8 cellular contexts compared by ENCODE assay signal in genomic region chr7:151342102-151342646, GRCh38. TPM values are rescaled to one million over a fixed set of nuclear protein-coding genes. Genes with fewer than 3 reads are reported as not detected.
DNase-seq lines count a peak whose midpoint lies in the region; ATAC-seq, FAIRE-seq and TF ChIP-seq lines count a peak whose summit lies in the region.

No MANE protein-coding gene starts in this region.

- intact Hi-C loops in HepG2 (cut with micrococcal nuclease; ENCODE audit: unreplicated experiment), result no loop called here

- H3K27me3 Mint-ChIP-seq in activated naive CD8-positive, alpha-beta T cell treated with anti-CD3 and anti-CD28 coated beads, Interleukin-2, amount 50 U/mL, for 24 hours, result no peaks in the 10 kb centered on the region

- H3K4me3 Mint-ChIP-seq in activated naive CD8-positive, alpha-beta T cell treated with anti-CD3 and anti-CD28 coated beads, Interleukin-2, amount 50 U/mL, for 24 hours, result peak overlapping the region; percentile 86

- H3K4me3 ChIP-seq in BLaER1 (peak overlapping the region; percentile 92), HepG2 (replicated peaks in 1 of 3; ENCODE audit: insufficient read depth in 1 of 3, low read depth in 2 of 3, low read length in 3 of 3) (peak overlapping the region; percentile 70 to 99 (median 79)), tibial nerve (peak overlapping the region; percentile 49 to 85 (median 76))

- H3K4me2 ChIP-seq in BLaER1 (peak overlapping the region; percentile 69), HepG2 (ENCODE audit: low read depth, low read length) (peak overlapping the region; percentile 80)

- TF ChIP-seq EP300 in HepG2 (IDR thresholded peaks at IDR 0.05; ENCODE audit: low read depth in 2 of 2, low read length in 2 of 2) (no peak), HepG2 (CRISPR knock-in tag; IDR thresholded peaks at IDR 0.05; ENCODE audit: borderline replicate concordance) (no peak), tibial nerve (IDR thresholded peaks at IDR 0.05) (no peak)

- H3K4me1 ChIP-seq in BLaER1, result peaks cover 39% of the 10 kb centered on the region
- peaks cover 53% of the 10 kb centered on the region for H3K4me1 ChIP-seq in HepG2 (ENCODE audit: insufficient read depth, low read length)
- H3K4me1 ChIP-seq in tibial nerve, result peaks cover 0 to 49% (median 14%) of the 10 kb centered on the region in 4 donors

- H3K9me3 ChIP-seq in BLaER1, result no peaks in the 10 kb centered on the region
- H3K9me3 ChIP-seq in HepG2 (ENCODE audit: low read length), result no peaks in the 10 kb centered on the region
- H3K9me3 ChIP-seq in tibial nerve, result peaks cover 0 to 8% (median 0%) of the 10 kb centered on the region in 4 donors

- TF ChIP-seq POLR2A in HepG2 (IDR thresholded peaks at IDR 0.05; ENCODE audit: insufficient read depth in 1 of 2, low read depth in 2 of 2, low read length in 2 of 2) (no peak), tibial nerve (IDR thresholded peaks at IDR 0.05) (no peak)

- H3K36me3 ChIP-seq in BLaER1, result peaks cover 32% of the 10 kb centered on the region
- H3K36me3 ChIP-seq in HepG2 (replicated peaks in 1 of 2; ENCODE audit: control insufficient read depth in 1 of 2, insufficient read depth in 2 of 2, low read length in 2 of 2), result peaks cover 2 to 12% of the 10 kb centered on the region in 2 experiments; a peak in 4 of 5 replicates
- H3K36me3 ChIP-seq in tibial nerve, result peaks cover 0 to 25% (median 0%) of the 10 kb centered on the region in 3 donors

- BruUV-seq in HepG2 (replicated peaks; lab: Mats Ljungman, UMichigan), result TSS peak; percentile 79

- H2AFZ ChIP-seq in HepG2 (ENCODE audit: low read length), result no peak overlapping the region

- peaks cover 14% of the 10 kb centered on the region for H3K79me2 ChIP-seq in HepG2 (ENCODE audit: insufficient read depth, low read length)

- no peak for DNase-seq in activated naive CD8-positive, alpha-beta T cell treated with anti-CD3 and anti-CD28 coated beads, Interleukin-2, amount 50 U/mL, for 24 hours
- DNase-seq in HepG2 (ENCODE audit: low spot score), result no peak
- no peak for DNase-seq in tibial nerve (ENCODE audit: low spot score in 2 of 2)
- DNase-seq in left lobe of liver (ENCODE audit: low spot score), result no peak
- DNase-seq in mucosa of gallbladder (ENCODE audit: low spot score), result no peak

- peaks cover 23% of the 10 kb centered on the region for H3K36me3 Mint-ChIP-seq in activated naive CD8-positive, alpha-beta T cell treated with anti-CD3 and anti-CD28 coated beads, Interleukin-2, amount 50 U/mL, for 24 hours (ENCODE audit: low read depth)

- no peaks in the 10 kb centered on the region for H3K27me3 ChIP-seq in BLaER1
- no peaks in the 10 kb centered on the region for H3K27me3 ChIP-seq in HepG2 (ENCODE audit: control insufficient read depth in 1 of 2, insufficient read depth in 2 of 2, low read length in 2 of 2)
- no peaks in the 10 kb centered on the region for H3K27me3 ChIP-seq in tibial nerve

- no peak for TF ChIP-seq RAD21 in HepG2 (CRISPR knock-in tag; IDR thresholded peaks at IDR 0.05)

- TF ChIP-seq CTCF in HepG2 (CRISPR knock-in tag; IDR thresholded peaks at IDR 0.05), result no peak
- TF ChIP-seq CTCF in tibial nerve (IDR thresholded peaks at IDR 0.05), result no peak

- in situ Hi-C loops in HepG2 (cut with HindIII; ENCODE audit: extremely low pct_ligation_motif_present, low pct_unique_long_range_greater_than_20kb), result no loop called here

- peaks cover 6% of the 10 kb centered on the region for H3K9me3 Mint-ChIP-seq in activated naive CD8-positive, alpha-beta T cell treated with anti-CD3 and anti-CD28 coated beads, Interleukin-2, amount 50 U/mL, for 24 hours

- peaks cover 54% of the 10 kb centered on the region for H3K4me1 Mint-ChIP-seq in activated naive CD8-positive, alpha-beta T cell treated with anti-CD3 and anti-CD28 coated beads, Interleukin-2, amount 50 U/mL, for 24 hours

- FAIRE-seq in HepG2 (lab: Jason Lieb, UNC), result no peak

- peak overlapping the region; percentile 85 for H3K27ac Mint-ChIP-seq in activated naive CD8-positive, alpha-beta T cell treated with anti-CD3 and anti-CD28 coated beads, Interleukin-2, amount 50 U/mL, for 24 hours

- peak; percentile 47 for ATAC-seq in GM19372 (IDR thresholded peaks at IDR 0.05; ENCODE audit: low read depth, unreplicated experiment)
- ATAC-seq in HG03457 (IDR thresholded peaks at IDR 0.05; ENCODE audit: unreplicated experiment), result peak; percentile 44
- peak; percentile 55 for ATAC-seq in activated naive CD8-positive, alpha-beta T cell treated with anti-CD3 and anti-CD28 coated beads, Interleukin-2, amount 50 U/mL, for 24 hours
- no peak for ATAC-seq in HepG2
- ATAC-seq in left lobe of liver, result no peak

- H3K27ac ChIP-seq in BLaER1 (peak overlapping the region; percentile 68), HepG2 (ENCODE audit: extremely low read length, insufficient read depth, low read length) (peak overlapping the region; percentile 72), tibial nerve (peak overlapping the region; percentile 62 to 91 (median 88))

- POLR2A ChIA-PET in HepG2 (lab: Yijun Ruan, JAX), result interaction anchor here (0.9 to 3.0 kb wide), 4 partner anchors 8 to 314 kb away, joined by 3 to 11 read pairs (median 4); partner anchors contain the start of genes ABCB8 and ABCF2

- WGBS in HepG2 (ENCODE audit: low lambda C conversion rate), result 3% methylated on average over 11 of the region's 11 CpGs
- WGBS in tibial nerve, 2 donors, result 4 to 5% methylated on average over 11 of the region's 11 CpGs

- H4K20me1 ChIP-seq in BLaER1, result peaks cover 7% of the 10 kb centered on the region; the same call in 1 of the 2 replicates
- H4K20me1 ChIP-seq in HepG2 (ENCODE audit: insufficient read depth, low read length), result 0 out of 2 replicates have a peak, but pooled peaks cover 3% of the 10 kb centered on the region

- H3K9ac ChIP-seq in BLaER1, result peak overlapping the region; percentile 80
- H3K9ac ChIP-seq in HepG2 (ENCODE audit: insufficient read depth, low read depth, low read length), result peak overlapping the region; percentile 85

- CTCF ChIA-PET in HepG2 (lab: Yijun Ruan, JAX; ENCODE audit: low intra/inter-chr PET ratio, low total read pairs), result interaction anchor here (1.5 kb wide), 1 partner anchor 27 kb away, joined by 5 read pairs; no protein-coding TSS in a partner anchor

TF ChIP-seq in HepG2, 621 proteins besides CTCF, POLR2A, EP300 and RAD21:
- no peak for TF ChIP-seq HNRNPK (IDR thresholded peaks at IDR 0.05; ENCODE audit: low read depth, low read length, poor library complexity, severe bottlenecking)
- 0 out of 2 replicates have a peak, but pooled peaks have one; percentile 3 for TF ChIP-seq DMAP1 (CRISPR knock-in tag; IDR thresholded peaks at IDR 0.05)
- TF ChIP-seq ASH2L (IDR thresholded peaks at IDR 0.05; ENCODE audit: insufficient read length, low read depth, low read length), result peak; percentile 23

RNA-seq across cellular contexts. Expression of gene NUB1, which starts 0.6 kb away (rescaled TPM):
- total RNA-seq in HepG2 (2016; rRNA removed; fragmentation: Illumina TruSeq; extraction: Trizol), result 37.0 and 47.3 TPM in 2 replicates
- total RNA-seq in HepG2 (2016; cell fraction: cytosol; rRNA removed; fragmentation: Illumina TruSeq; extraction: Trizol; ENCODE audit: low read depth), result 4.7 and 6.0 TPM in 2 replicates
- total RNA-seq in HepG2 (2016; cell fraction: insoluble cytoplasmic fraction; rRNA removed; fragmentation: Illumina TruSeq; extraction: Trizol), result 35.2 and 42.6 TPM in 2 replicates
- 10.8 and 12.6 TPM in 2 replicates for total RNA-seq in HepG2 (2016; cell fraction: membrane; rRNA removed; fragmentation: Illumina TruSeq; extraction: Trizol)
- 18.9 and 20.1 TPM in 2 replicates for total RNA-seq in HepG2 (2016; cell fraction: nucleus; rRNA removed; fragmentation: Illumina TruSeq; extraction: Trizol)
- 26.0 and 27.1 TPM in 2 replicates for polyA plus RNA-seq in HepG2 (2011; rRNA removed)
- polyA plus RNA-seq in HepG2 (2011; cell fraction: cytosol; rRNA removed), result 19.1 and 22.8 TPM in 2 replicates
- 33.3 and 38.5 TPM in 2 replicates for polyA plus RNA-seq in HepG2 (2011; cell fraction: nucleus; rRNA removed)
- 42.2 and 43.6 TPM in 2 replicates for polyA plus RNA-seq in HepG2 (2012)
- polyA plus RNA-seq in HepG2 (2016; cell fraction: cytosol; fragmentation: Illumina TruSeq; extraction: Trizol; ENCODE audit: low read depth), result 2.7 and 3.1 TPM in 2 replicates
- 47.8 and 54.9 TPM in 2 replicates for polyA plus RNA-seq in HepG2 (2016; cell fraction: insoluble cytoplasmic fraction; fragmentation: Illumina TruSeq; extraction: Trizol; ENCODE audit: low read depth)
- 6.4 and 6.9 TPM in 2 replicates for polyA plus RNA-seq in HepG2 (2016; cell fraction: membrane; fragmentation: Illumina TruSeq; extraction: Trizol; ENCODE audit: low read depth)
- 27.0 and 28.5 TPM in 2 replicates for polyA plus RNA-seq in HepG2 (2016; cell fraction: nucleus; fragmentation: Illumina TruSeq; extraction: Trizol; ENCODE audit: insufficient read depth, low read depth)
- 32.1 and 35.9 TPM in 2 replicates for polyA minus RNA-seq in HepG2 (2011; rRNA and poly(A)+ RNA removed; ENCODE audit: low replicate concordance)
- 22.8 and 23.4 TPM in 2 replicates for polyA minus RNA-seq in HepG2 (2011; cell fraction: cytosol; rRNA and poly(A)+ RNA removed)
- 31.8 and 46.1 TPM in 2 replicates for polyA minus RNA-seq in HepG2 (2011; cell fraction: nucleus; rRNA and poly(A)+ RNA removed)
- total RNA-seq in tibial nerve, result 10 to 100 TPM; 40.8 to 66.3 (median 60.1) TPM
- total RNA-seq in left lobe of liver, result 19.0 TPM
- total RNA-seq in mucosa of gallbladder, result 52.4 TPM

Comparison
In these comparisons a context has a peak if more than half of its experiments do, and no peak if none do; other contexts are left out.
1. ATAC-seq: peak in GM19372 (single experiment), HG03457 (single experiment) and activated naive CD8-positive, alpha-beta T cell treated with anti-CD3 and anti-CD28 coated beads, Interleukin-2, amount 50 U/mL, for 24 hours (single experiment); none in HepG2 (single experiment) and left lobe of liver (single experiment).
2. Peak in every context shown above with its lines, with median percentiles within 50 percentile points of each other: H3K27ac ChIP-seq and H3K4me3 ChIP-seq.